Comparison of ENCODE assay signal across 27 cellular contexts in genomic region chr22:48633996-48634836, GRCh38.
"Had no signal": no experiment of that assay in that cellular context is flagged by ENCODE, and none has a peak within 500 bp of the region (broad histone marks: within the 10 kb centered on the region; RNA-seq: fewer than 3 reads in every experiment).

No MANE protein-coding gene starts in this region.

- H3K4me3 ChIP-seq: ascending aorta, breast epithelium, cardiac muscle cell, colonic mucosa had no signal

- H3K27ac ChIP-seq: ascending aorta, breast epithelium, cardiac muscle cell, colonic mucosa had no signal

- H3K36me3 ChIP-seq: ascending aorta, breast epithelium, cardiac muscle cell, colonic mucosa had no signal

- FAIRE-seq: frontal cortex had no signal

- H3K27me3 ChIP-seq: ascending aorta, cardiac muscle cell, colonic mucosa had no signal

- H3K9me3 ChIP-seq: ascending aorta, breast epithelium, colonic mucosa had no signal

- ATAC-seq: activated CD4-positive, alpha-beta T cell treated with anti-CD3 and anti-CD28 coated beads for 36 hours; activated CD8-positive, alpha-beta memory T cell treated with anti-CD3 and anti-CD28 coated beads, Interleukin-2, amount 10 ng/mL, durations not matched to agents 7 days and 5 days; activated CD8-positive, alpha-beta T cell treated with anti-CD3 and anti-CD28 coated beads, Interleukin-2, amount 10 ng/mL, durations not matched to agents 7 days and 5 days; esophagus mucosa had no signal

- DNase-seq: activated CD4-positive, alpha-beta memory T cell treated with anti-CD3 and anti-CD28 coated beads for 36 hours; activated CD4-positive, alpha-beta T cell treated with anti-CD3 and anti-CD28 coated beads for 36 hours; activated CD4-positive, alpha-beta T cell treated with anti-CD3 and anti-CD28 coated beads, Interleukin-2, amount 10 ng/mL, durations not matched to agents 24 days and 14 days; activated CD4-positive, CD25-positive, alpha-beta regulatory T cell; activated CD4-positive, CD25-positive, alpha-beta regulatory T cell treated with anti-CD3 and anti-CD28 coated beads, Interleukin-2, amount 50 U/mL, for 72 hours; activated CD8-positive, alpha-beta memory T cell treated with anti-CD3 and anti-CD28 coated beads, Interleukin-2, amount 10 ng/mL, durations not matched to agents 7 days and 5 days; activated CD8-positive, alpha-beta memory T cell treated with anti-CD3 and anti-CD28 coated beads, Interleukin-2, amount 50 U/mL, for 4 hours; activated CD8-positive, alpha-beta T cell treated with anti-CD3 and anti-CD28 coated beads, Interleukin-2, amount 10 ng/mL, durations not matched to agents 7 days and 5 days; activated gamma-delta T cell; activated naive CD4-positive, alpha-beta T cell; activated naive CD4-positive, alpha-beta T cell treated with anti-CD3 and anti-CD28 coated beads, Interleukin-2, amount 10 ng/mL, durations not matched to agents 7 days and 5 days; activated naive CD8-positive, alpha-beta T cell treated with anti-CD3 and anti-CD28 coated beads, Interleukin-2, amount 10 ng/mL, durations not matched to agents 7 days and 5 days; activated T-cell treated with anti-CD3 and anti-CD28 coated beads, Interleukin-2, amount 50 U/mL, for 1 hour; activated T-cell treated with anti-CD3 and anti-CD28 coated beads, Interleukin-2, amount 50 U/mL, for 48 hours; central memory CD4-positive, alpha-beta T cell; cerebellar nuclear complex; colonic mucosa; effector memory CD4-positive, alpha-beta T cell; endodermal cell; foreskin fibroblast; hippocampal formation; T1000 had no signal

- H3K4me1 ChIP-seq: ascending aorta, breast epithelium, colonic mucosa had no signal
